ENCODE assay signal across 1 cellular context in genomic region chr11:8682219-8683114, GRCh38.
TF ChIP-seq lines count a peak whose summit lies in the region.

Gene RPL27A, plus strand, starts transcription at chr11:8682792. Its CDS starts 22 bp downstream, at chr11:8682814.
Gene TRIM66, minus strand, starts transcription at chr11:8682665. Its CDS starts 10,391 bp downstream, at chr11:8672274.

TF ChIP-seq in HepG2, 621 proteins besides CTCF, POLR2A, EP300 and RAD21 (continued from another document and continues in another):
- peak; percentile 58 for TF ChIP-seq TFE3 (CRISPR knock-in tag; IDR thresholded peaks at IDR 0.05)
- no peak for TF ChIP-seq FOXM1 (CRISPR knock-in tag; IDR thresholded peaks at IDR 0.05)
- TF ChIP-seq ZNF790 (CRISPR knock-in tag; IDR thresholded peaks at IDR 0.05; ENCODE audit: borderline replicate concordance) = no peak; the same call in 1 of the 2 replicates
- TF ChIP-seq, protein P1, sequence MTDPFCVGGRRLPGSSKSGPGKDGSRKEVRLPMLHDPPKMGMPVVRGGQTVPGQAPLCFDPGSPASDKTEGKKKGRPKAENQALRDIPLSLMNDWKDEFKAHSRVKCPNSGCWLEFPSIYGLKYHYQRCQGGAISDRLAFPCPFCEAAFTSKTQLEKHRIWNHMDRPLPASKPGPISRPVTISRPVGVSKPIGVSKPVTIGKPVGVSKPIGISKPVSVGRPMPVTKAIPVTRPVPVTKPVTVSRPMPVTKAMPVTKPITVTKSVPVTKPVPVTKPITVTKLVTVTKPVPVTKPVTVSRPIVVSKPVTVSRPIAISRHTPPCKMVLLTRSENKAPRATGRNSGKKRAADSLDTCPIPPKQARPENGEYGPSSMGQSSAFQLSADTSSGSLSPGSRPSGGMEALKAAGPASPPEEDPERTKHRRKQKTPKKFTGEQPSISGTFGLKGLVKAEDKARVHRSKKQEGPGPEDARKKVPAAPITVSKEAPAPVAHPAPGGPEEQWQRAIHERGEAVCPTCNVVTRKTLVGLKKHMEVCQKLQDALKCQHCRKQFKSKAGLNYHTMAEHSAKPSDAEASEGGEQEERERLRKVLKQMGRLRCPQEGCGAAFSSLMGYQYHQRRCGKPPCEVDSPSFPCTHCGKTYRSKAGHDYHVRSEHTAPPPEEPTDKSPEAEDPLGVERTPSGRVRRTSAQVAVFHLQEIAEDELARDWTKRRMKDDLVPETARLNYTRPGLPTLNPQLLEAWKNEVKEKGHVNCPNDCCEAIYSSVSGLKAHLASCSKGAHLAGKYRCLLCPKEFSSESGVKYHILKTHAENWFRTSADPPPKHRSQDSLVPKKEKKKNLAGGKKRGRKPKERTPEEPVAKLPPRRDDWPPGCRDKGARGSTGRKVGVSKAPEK (CRISPR knock-in tag; IDR thresholded peaks at IDR 0.05; ENCODE audit: borderline replicate concordance) = no peak
- TF ChIP-seq ZNF660 (CRISPR knock-in tag; IDR thresholded peaks at IDR 0.05; ENCODE audit: borderline replicate concordance, low read depth) = peak; percentile 54; the same call in 1 of the 2 replicates
- TF ChIP-seq SP5 (CRISPR knock-in tag; IDR thresholded peaks at IDR 0.05; ENCODE audit: borderline replicate concordance, low read depth) = peak; percentile 66; the same call in 1 of the 2 replicates
- TF ChIP-seq YEATS4 (CRISPR knock-in tag; IDR thresholded peaks at IDR 0.05; ENCODE audit: borderline replicate concordance) = peak; percentile 93
- no peak for TF ChIP-seq IKZF1 (IDR thresholded peaks at IDR 0.05)
- TF ChIP-seq, protein P2, sequence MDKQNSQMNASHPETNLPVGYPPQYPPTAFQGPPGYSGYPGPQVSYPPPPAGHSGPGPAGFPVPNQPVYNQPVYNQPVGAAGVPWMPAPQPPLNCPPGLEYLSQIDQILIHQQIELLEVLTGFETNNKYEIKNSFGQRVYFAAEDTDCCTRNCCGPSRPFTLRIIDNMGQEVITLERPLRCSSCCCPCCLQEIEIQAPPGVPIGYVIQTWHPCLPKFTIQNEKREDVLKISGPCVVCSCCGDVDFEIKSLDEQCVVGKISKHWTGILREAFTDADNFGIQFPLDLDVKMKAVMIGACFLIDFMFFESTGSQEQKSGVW (CRISPR knock-in tag; IDR thresholded peaks at IDR 0.05; ENCODE audit: borderline replicate concordance) = no peak; the same call in 1 of the 2 replicates
- peak; percentile 97; the same call in 1 of the 2 replicates for TF ChIP-seq ZZZ3 (CRISPR knock-in tag; IDR thresholded peaks at IDR 0.05; ENCODE audit: borderline replicate concordance)
- no peak for TF ChIP-seq MBD4 (IDR thresholded peaks at IDR 0.05; ENCODE audit: borderline replicate concordance, low read length)
- no peak for TF ChIP-seq SNAI1 (CRISPR knock-in tag; IDR thresholded peaks at IDR 0.05; ENCODE audit: borderline replicate concordance)
- TF ChIP-seq SALL2 (CRISPR knock-in tag; IDR thresholded peaks at IDR 0.05) = peak; percentile 82
- TF ChIP-seq, protein P3, sequence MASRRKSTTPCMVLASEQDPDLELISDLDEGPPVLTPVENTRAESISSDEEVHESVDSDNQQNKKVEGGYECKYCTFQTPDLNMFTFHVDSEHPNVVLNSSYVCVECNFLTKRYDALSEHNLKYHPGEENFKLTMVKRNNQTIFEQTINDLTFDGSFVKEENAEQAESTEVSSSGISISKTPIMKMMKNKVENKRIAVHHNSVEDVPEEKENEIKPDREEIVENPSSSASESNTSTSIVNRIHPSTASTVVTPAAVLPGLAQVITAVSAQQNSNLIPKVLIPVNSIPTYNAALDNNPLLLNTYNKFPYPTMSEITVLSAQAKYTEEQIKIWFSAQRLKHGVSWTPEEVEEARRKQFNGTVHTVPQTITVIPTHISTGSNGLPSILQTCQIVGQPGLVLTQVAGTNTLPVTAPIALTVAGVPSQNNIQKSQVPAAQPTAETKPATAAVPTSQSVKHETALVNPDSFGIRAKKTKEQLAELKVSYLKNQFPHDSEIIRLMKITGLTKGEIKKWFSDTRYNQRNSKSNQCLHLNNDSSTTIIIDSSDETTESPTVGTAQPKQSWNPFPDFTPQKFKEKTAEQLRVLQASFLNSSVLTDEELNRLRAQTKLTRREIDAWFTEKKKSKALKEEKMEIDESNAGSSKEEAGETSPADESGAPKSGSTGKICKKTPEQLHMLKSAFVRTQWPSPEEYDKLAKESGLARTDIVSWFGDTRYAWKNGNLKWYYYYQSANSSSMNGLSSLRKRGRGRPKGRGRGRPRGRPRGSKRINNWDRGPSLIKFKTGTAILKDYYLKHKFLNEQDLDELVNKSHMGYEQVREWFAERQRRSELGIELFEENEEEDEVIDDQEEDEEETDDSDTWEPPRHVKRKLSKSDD (CRISPR knock-in tag; IDR thresholded peaks at IDR 0.05; ENCODE audit: low read depth) = no peak
- TF ChIP-seq ZSCAN31 (CRISPR knock-in tag; IDR thresholded peaks at IDR 0.05; ENCODE audit: low read depth) = peak; percentile 87
- no peak; the same call in none of the 2 replicates for TF ChIP-seq ZNF224 (CRISPR knock-in tag; IDR thresholded peaks at IDR 0.05)
- no peak for TF ChIP-seq REST (IDR thresholded peaks at IDR 0.05; ENCODE audit: borderline replicate concordance in 1 of 2, low read depth in 1 of 2, low read length in 2 of 2)
- TF ChIP-seq BRF2 (CRISPR knock-in tag; IDR thresholded peaks at IDR 0.05) = no peak
- no peak for TF ChIP-seq CBFB (CRISPR knock-in tag; IDR thresholded peaks at IDR 0.05)
- peak; percentile 12; the same call in 1 of the 2 replicates for TF ChIP-seq SOX5 (CRISPR knock-in tag; IDR thresholded peaks at IDR 0.05; ENCODE audit: borderline replicate concordance)
- TF ChIP-seq, protein P4, sequence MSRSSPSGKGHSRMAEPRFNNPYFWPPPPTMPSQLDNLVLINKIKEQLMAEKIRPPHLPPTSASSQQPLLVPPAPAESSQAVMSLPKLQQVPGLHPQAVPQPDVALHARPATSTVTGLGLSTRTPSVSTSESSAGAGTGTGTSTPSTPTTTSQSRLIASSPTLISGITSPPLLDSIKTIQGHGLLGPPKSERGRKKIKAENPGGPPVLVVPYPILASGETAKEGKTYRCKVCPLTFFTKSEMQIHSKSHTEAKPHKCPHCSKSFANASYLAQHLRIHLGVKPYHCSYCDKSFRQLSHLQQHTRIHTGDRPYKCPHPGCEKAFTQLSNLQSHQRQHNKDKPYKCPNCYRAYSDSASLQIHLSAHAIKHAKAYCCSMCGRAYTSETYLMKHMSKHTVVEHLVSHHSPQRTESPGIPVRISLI (CRISPR knock-in tag; IDR thresholded peaks at IDR 0.05; ENCODE audit: borderline replicate concordance) = no peak
- peak; percentile 77 for TF ChIP-seq WIZ (CRISPR knock-in tag; IDR thresholded peaks at IDR 0.05)
- no peak for TF ChIP-seq ZBTB43 (CRISPR knock-in tag; conservative IDR thresholded peaks at IDR 0.05)
- no peak; the same call in 1 of the 2 replicates for TF ChIP-seq HOXA9 (CRISPR knock-in tag; IDR thresholded peaks at IDR 0.05; ENCODE audit: borderline replicate concordance)
- no peak; the same call in 1 of the 2 replicates for TF ChIP-seq TOE1 (CRISPR knock-in tag; IDR thresholded peaks at IDR 0.05)
- no peak for TF ChIP-seq MAFG (CRISPR knock-in tag; IDR thresholded peaks at IDR 0.05)
- peak; percentile 98 for TF ChIP-seq DR1 (CRISPR knock-in tag; IDR thresholded peaks at IDR 0.05)
- TF ChIP-seq ELF4 (CRISPR knock-in tag; IDR thresholded peaks at IDR 0.05; ENCODE audit: borderline replicate concordance) = peak; percentile 92
- TF ChIP-seq ZFP37 (CRISPR knock-in tag; IDR thresholded peaks at IDR 0.05; ENCODE audit: borderline replicate concordance) = peak; percentile 23; the same call in 1 of the 2 replicates
- TF ChIP-seq SP4 (CRISPR knock-in tag; IDR thresholded peaks at IDR 0.05) = peak; percentile 77
- TF ChIP-seq PRDM15 (CRISPR knock-in tag; IDR thresholded peaks at IDR 0.05) = no peak; the same call in 1 of the 2 replicates
- TF ChIP-seq, protein P5, sequence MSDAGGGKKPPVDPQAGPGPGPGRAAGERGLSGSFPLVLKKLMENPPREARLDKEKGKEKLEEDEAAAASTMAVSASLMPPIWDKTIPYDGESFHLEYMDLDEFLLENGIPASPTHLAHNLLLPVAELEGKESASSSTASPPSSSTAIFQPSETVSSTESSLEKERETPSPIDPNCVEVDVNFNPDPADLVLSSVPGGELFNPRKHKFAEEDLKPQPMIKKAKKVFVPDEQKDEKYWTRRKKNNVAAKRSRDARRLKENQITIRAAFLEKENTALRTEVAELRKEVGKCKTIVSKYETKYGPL (CRISPR knock-in tag; IDR thresholded peaks at IDR 0.05) = no peak
- peak; percentile 82 for TF ChIP-seq GABPA (IDR thresholded peaks at IDR 0.05; ENCODE audit: low read depth, low read length)
- peak; percentile 95 for TF ChIP-seq GABPA (CRISPR knock-in tag; IDR thresholded peaks at IDR 0.05; ENCODE audit: low read depth)
